1 cellular context compared by ENCODE assay signal in the genomic region with DNA sequence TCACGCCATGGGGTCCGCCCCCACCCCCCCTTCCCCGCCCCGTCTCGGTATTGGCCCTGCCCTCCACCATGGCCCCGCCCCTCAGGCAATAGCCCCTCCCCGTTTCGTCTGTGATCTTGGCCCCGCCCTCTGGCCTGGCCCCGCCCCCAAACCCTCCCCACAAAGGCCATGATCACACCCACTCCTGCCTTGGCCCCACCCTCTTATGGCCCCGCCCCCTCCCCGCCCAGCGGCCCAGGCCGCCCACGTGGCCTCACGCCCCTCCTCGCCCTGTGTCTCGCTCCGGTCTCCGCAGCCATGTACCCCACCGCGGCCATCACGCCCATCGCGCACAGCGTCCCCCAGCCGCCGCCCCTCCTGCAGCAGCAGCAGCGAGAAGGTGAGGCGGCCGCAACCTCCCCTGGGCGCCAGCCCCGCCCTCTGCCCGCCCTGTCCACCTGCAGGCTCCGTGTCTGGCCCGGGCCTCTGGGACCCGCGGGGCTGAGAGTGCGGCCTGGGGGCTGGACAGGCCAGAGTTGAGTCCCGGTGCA.
TF ChIP-seq lines count a peak whose summit lies in the region.

No MANE protein-coding gene starts in this region.

TF ChIP-seq in A549, 52 proteins besides CTCF, POLR2A, EP300 and RAD21 (continued from another document):
- TF ChIP-seq, protein P1, sequence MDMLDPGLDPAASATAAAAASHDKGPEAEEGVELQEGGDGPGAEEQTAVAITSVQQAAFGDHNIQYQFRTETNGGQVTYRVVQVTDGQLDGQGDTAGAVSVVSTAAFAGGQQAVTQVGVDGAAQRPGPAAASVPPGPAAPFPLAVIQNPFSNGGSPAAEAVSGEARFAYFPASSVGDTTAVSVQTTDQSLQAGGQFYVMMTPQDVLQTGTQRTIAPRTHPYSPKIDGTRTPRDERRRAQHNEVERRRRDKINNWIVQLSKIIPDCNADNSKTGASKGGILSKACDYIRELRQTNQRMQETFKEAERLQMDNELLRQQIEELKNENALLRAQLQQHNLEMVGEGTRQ (IDR thresholded peaks at IDR 0.05): peak; percentile 24; the same call in 1 of the 2 replicates
- TF ChIP-seq JUNB (IDR thresholded peaks at IDR 0.05) (no peak), ZNF302 (CRISPR knock-in tag; IDR thresholded peaks at IDR 0.05) (no peak), HOXA7 (CRISPR knock-in tag; IDR thresholded peaks at IDR 0.05) (no peak)
